ENCODE assay signal across 17 cellular contexts in genomic region chr22:25364736-25365241, GRCh38.
DNase-seq lines count a peak whose midpoint lies in the region; ATAC-seq, FAIRE-seq and TF ChIP-seq lines count a peak whose summit lies in the region.
"Had no signal": no experiment of that assay in that cellular context is flagged by ENCODE, and none has a peak within 500 bp of the region (broad histone marks: within the 10 kb centered on the region; RNA-seq: fewer than 3 reads in every experiment).

No MANE protein-coding gene starts in this region.

- H3K9me3 Mint-ChIP-seq in activated naive CD4-positive, alpha-beta T cell treated with anti-CD3 and anti-CD28 coated beads, Interleukin-2, amount 10 ng/mL, durations not matched to agents 7 days and 5 days = no peaks in the 10 kb centered on the region
- no peaks in the 10 kb centered on the region for H3K9me3 Mint-ChIP-seq in nephron progenitor cell
- no peaks in the 10 kb centered on the region for H3K9me3 Mint-ChIP-seq in naive thymus-derived CD8-positive, alpha-beta T cell

- DNase-seq in activated naive CD4-positive, alpha-beta T cell treated with anti-CD3 and anti-CD28 coated beads, Interleukin-2, amount 10 ng/mL, durations not matched to agents 7 days and 5 days = no peak
- DNase-seq in activated naive CD4-positive, alpha-beta T cell treated with anti-CD3 and anti-CD28 coated beads, Interleukin-2, amount 50 U/mL, for 16 hours = no peak
- DNase-seq in fibroblast of peridontal ligament (ENCODE audit: extremely low read depth) (peak; percentile 9), nephron progenitor cell (no peak), urothelium cell line (ENCODE audit: low spot score) (no peak), HPDE6-E6E7 (ENCODE audit: extremely low spot score) (no peak)
- DNase-seq in naive thymus-derived CD8-positive, alpha-beta T cell = no peak
- DNase-seq: activated effector memory CD4-positive, alpha-beta T cell treated with anti-CD3 and anti-CD28 coated beads, Interleukin-2, amount 50 U/mL, for 16 hours; caudate nucleus; kidney glomerular epithelial cell; NCI-H1105 treated with DMSO at 0.1 percent for 48 hours; NCI-H526 treated with DMSO at 0.1 percent for 48 hours; occipital lobe; stimulated activated CD4-positive, alpha-beta T cell treated with anti-CD3 and anti-CD28 coated beads, Interleukin-2, amount 100 ng/mL, for 48 hours had no signal

- POLR2A ChIA-PET in naive thymus-derived CD8-positive, alpha-beta T cell (lab: Charles Lee) = no interaction called here

- H3K27me3 Mint-ChIP-seq in activated naive CD4-positive, alpha-beta T cell treated with anti-CD3 and anti-CD28 coated beads, Interleukin-2, amount 10 ng/mL, durations not matched to agents 7 days and 5 days = no peaks in the 10 kb centered on the region
- peaks cover 6% of the 10 kb centered on the region for H3K27me3 Mint-ChIP-seq in nephron progenitor cell (ENCODE audit: low read depth, poor library complexity)
- H3K27me3 Mint-ChIP-seq in naive thymus-derived CD8-positive, alpha-beta T cell = no peaks in the 10 kb centered on the region

- H3K36me3 Mint-ChIP-seq in activated naive CD4-positive, alpha-beta T cell treated with anti-CD3 and anti-CD28 coated beads, Interleukin-2, amount 10 ng/mL, durations not matched to agents 7 days and 5 days = no peaks in the 10 kb centered on the region
- H3K36me3 Mint-ChIP-seq in nephron progenitor cell (ENCODE audit: low read depth) = peaks cover 4% of the 10 kb centered on the region
- peaks cover 0 to 9% (median 0%) of the 10 kb centered on the region in 3 donors for H3K36me3 Mint-ChIP-seq in naive thymus-derived CD8-positive, alpha-beta T cell

- H3K27ac Mint-ChIP-seq in activated naive CD4-positive, alpha-beta T cell treated with anti-CD3 and anti-CD28 coated beads, Interleukin-2, amount 10 ng/mL, durations not matched to agents 7 days and 5 days = peak overlapping the region; percentile 64
- H3K27ac Mint-ChIP-seq in nephron progenitor cell = peak overlapping the region; percentile 59
- peak overlapping the region in 2 of 10 donors; percentile 8 to 53 for H3K27ac Mint-ChIP-seq in naive thymus-derived CD8-positive, alpha-beta T cell

- no peak for TF ChIP-seq CTCF in nephron progenitor cell (IDR thresholded peaks at IDR 0.05)

- peaks cover 5% of the 10 kb centered on the region for H3K4me1 Mint-ChIP-seq in activated naive CD4-positive, alpha-beta T cell treated with anti-CD3 and anti-CD28 coated beads, Interleukin-2, amount 10 ng/mL, durations not matched to agents 7 days and 5 days
- H3K4me1 Mint-ChIP-seq in nephron progenitor cell = peaks cover 44% of the 10 kb centered on the region
- H3K4me1 Mint-ChIP-seq in naive thymus-derived CD8-positive, alpha-beta T cell = peaks cover 0 to 9% (median 7%) of the 10 kb centered on the region in 4 donors

- FAIRE-seq in urothelium cell line (lab: Jason Lieb, UNC) = peak; percentile 90
- FAIRE-seq: A204.1 had no signal

- H3K4me3 Mint-ChIP-seq in activated naive CD4-positive, alpha-beta T cell treated with anti-CD3 and anti-CD28 coated beads, Interleukin-2, amount 10 ng/mL, durations not matched to agents 7 days and 5 days = no peak overlapping the region
- no peak overlapping the region for H3K4me3 Mint-ChIP-seq in nephron progenitor cell
- H3K4me3 Mint-ChIP-seq in naive thymus-derived CD8-positive, alpha-beta T cell = no peak overlapping the region

- no peak for ATAC-seq in HG03460 (IDR thresholded peaks at IDR 0.05; ENCODE audit: unreplicated experiment)
- no peak for ATAC-seq in naive thymus-derived CD8-positive, alpha-beta T cell
- ATAC-seq: activated CD4-positive, CD25-positive, alpha-beta regulatory T cell treated with anti-CD3 and anti-CD28 coated beads, Interleukin-2, amount 50 U/mL, for 24 hours had no signal

- CTCF ChIA-PET in activated naive CD4-positive, alpha-beta T cell treated with anti-CD3 and anti-CD28 coated beads, Interleukin-2, amount 10 ng/mL, durations not matched to agents 7 days and 5 days (lab: Charles Lee) = interaction anchor here (1.3 kb wide), 1 partner anchor 45 kb away, joined by 3 read pairs; no protein-coding TSS in a partner anchor
